ENCODE assay signal across 8 cellular contexts in the genomic region with DNA sequence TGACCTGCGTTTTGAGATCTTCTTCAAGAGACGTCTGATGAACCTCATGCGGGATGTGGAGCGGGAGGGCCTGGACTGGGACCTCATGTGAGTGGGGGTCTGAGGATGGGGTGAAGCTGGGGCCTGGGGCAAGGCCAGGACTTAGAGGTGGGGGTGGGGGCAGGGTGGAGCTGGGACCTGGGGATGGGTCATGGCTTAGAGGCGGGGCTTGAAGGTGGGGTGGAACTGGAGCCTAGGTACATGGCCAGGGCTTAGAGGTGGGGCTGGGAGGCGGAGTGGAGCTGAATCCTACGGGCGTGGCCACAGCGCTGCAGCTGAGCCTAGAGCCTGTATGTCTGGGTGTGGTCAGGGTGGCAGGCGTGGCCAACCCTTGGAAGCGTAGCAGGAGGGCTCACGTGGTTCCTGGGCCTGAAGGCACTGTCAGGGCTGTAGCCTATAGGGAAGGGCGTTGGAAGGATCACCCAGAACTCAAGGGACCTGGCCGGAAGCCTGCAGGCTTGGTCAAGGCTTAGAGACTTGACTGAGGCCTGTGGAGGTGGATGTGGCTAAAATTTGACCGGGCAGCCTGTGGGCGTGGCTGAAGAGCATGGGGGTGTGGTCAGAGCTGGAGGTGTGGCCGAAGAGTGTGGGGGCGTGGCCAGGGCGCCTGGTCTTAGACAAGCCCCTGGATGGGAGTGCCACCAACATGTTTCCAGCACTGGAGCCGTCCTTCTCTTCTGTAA. TPM values are rescaled to one million over a fixed set of nuclear protein-coding genes. Genes with fewer than 3 reads are reported as not detected.
DNase-seq lines count a peak whose midpoint lies in the region; ATAC-seq, FAIRE-seq and TF ChIP-seq lines count a peak whose summit lies in the region.

No MANE protein-coding gene starts in this region.

- TF ChIP-seq CTCF in GM13977 (IDR thresholded peaks at IDR 0.05; ENCODE audit: extremely low read depth, insufficient read depth, missing control alignments) = no peak
- TF ChIP-seq CTCF in astrocyte of the spinal cord (IDR thresholded peaks at IDR 0.05; ENCODE audit: low read depth, low read length) = no peak
- no peak for TF ChIP-seq CTCF in kidney (IDR thresholded peaks at IDR 0.05; ENCODE audit: borderline replicate concordance, extremely low read depth, insufficient read depth)

- H3K27ac ChIP-seq in kidney (ENCODE audit: low read depth in 2 of 2, low read length in 2 of 2) = no peak overlapping the region

- H3K9me3 ChIP-seq in kidney (ENCODE audit: control insufficient read depth in 1 of 2, low read length in 2 of 2) = no peaks in the 10 kb centered on the region

- no peak for FAIRE-seq in kidney (lab: Jason Lieb, UNC)

- in situ Hi-C loops in GM13977 (cut with MboI; ENCODE audit: low pct_unique_long_range_greater_than_20kb, low sequenced_read_pairs, unreplicated experiment) = no loop called here
- in situ Hi-C loops in astrocyte of the spinal cord (cut with HindIII; ENCODE audit: low sequenced_read_pairs) = no loop called here

- intact Hi-C loops in kidney (cut with DNase I) = no loop called here

- ATAC-seq in GM21717 (IDR thresholded peaks at IDR 0.05; ENCODE audit: unreplicated experiment) = no peak

- H3K4me1 ChIP-seq in kidney (ENCODE audit: control insufficient read depth in 1 of 2, insufficient read depth in 1 of 2, low read depth in 1 of 2, low read length in 2 of 2) = no peaks in the 10 kb centered on the region

- H3K36me3 ChIP-seq in kidney (ENCODE audit: control insufficient read depth in 1 of 2, insufficient read depth in 2 of 2, low read length in 2 of 2) = peaks cover 7 to 19% of the 10 kb centered on the region in 2 donors

- peak; percentile 84 for DNase-seq in AG08396 (ENCODE audit: low spot score)
- DNase-seq in GM13977 (ENCODE audit: low spot score) = peak; percentile 87
- peak; percentile 26 for DNase-seq in NOMO-1 treated with dmso at 0.1 percent for 144 hours (lab: John Stamatoyannopoulos, UW; ENCODE audit: unreplicated experiment)
- DNase-seq in astrocyte of the spinal cord (ENCODE audit: low read depth, low spot score) = peak; percentile 39
- peak; percentile 72 for DNase-seq in kidney
- no peak for DNase-seq in epidermal melanocyte (ENCODE audit: insufficient read length, low spot score)
- no peak for DNase-seq in NCI-H1105 (lab: John Stamatoyannopoulos, UW)

- H3K4me3 ChIP-seq in astrocyte of the spinal cord (ENCODE audit: low read depth, low read length) (no peak overlapping the region), kidney (ENCODE audit: low read length in 2 of 2) (no peak overlapping the region)

- no peak overlapping the region for H3K9ac ChIP-seq in kidney (ENCODE audit: low read length in 2 of 2)

RNA-seq across cellular contexts. Expression of gene COLGALT1, which starts 24.2 kb away (rescaled TPM):
- 66.2 TPM for total RNA-seq in kidney
- polyA plus RNA-seq in kidney (ENCODE audit: insufficient read depth, low read depth, low replicate concordance) = 23.6 TPM

Comparison
In these comparisons a context has a peak if more than half of its experiments do, and no peak if none do; other contexts are left out.
1. DNase-seq: peak in AG08396 (single experiment), GM13977 (single experiment), NOMO-1 treated with dmso at 0.1 percent for 144 hours (single experiment), astrocyte of the spinal cord (single experiment) and kidney (single experiment); none in epidermal melanocyte (single experiment) and NCI-H1105 (single experiment).